27 cellular contexts compared by ENCODE assay signal in genomic region chr10:119391430-119392313, GRCh38.
DNase-seq lines count a peak whose midpoint lies in the region; ATAC-seq, FAIRE-seq and TF ChIP-seq lines count a peak whose summit lies in the region.
"Had no signal": no experiment of that assay in that cellular context is flagged by ENCODE, and none has a peak within 500 bp of the region (broad histone marks: within the 10 kb centered on the region; RNA-seq: fewer than 3 reads in every experiment).

No MANE protein-coding gene starts in this region.

- H4K20me1 ChIP-seq in K562 (replicated peaks; ENCODE audit: control insufficient read depth, insufficient read depth, low read length), result no peaks in the 10 kb centered on the region

- no peaks in the 10 kb centered on the region for H3K9me3 ChIP-seq in left ventricle myocardium inferior (replicated peaks)
- H3K9me3 ChIP-seq in K562 (replicated peaks; ENCODE audit: control insufficient read depth, insufficient read depth, low read depth, low read length), result no peaks in the 10 kb centered on the region
- no peaks in the 10 kb centered on the region for H3K9me3 ChIP-seq in gastroesophageal sphincter
- no peaks in the 10 kb centered on the region for H3K9me3 ChIP-seq in uterus
- H3K9me3 ChIP-seq: adrenal gland, SJSA1, spleen, transverse colon had no signal

- no peak for TF ChIP-seq RAD21 in K562 (CRISPR knock-in tag; conservative IDR thresholded peaks at IDR 0.05 in 1 of 2, IDR thresholded peaks at IDR 0.05 in 1 of 2)

- H3K4me1 ChIP-seq in left ventricle myocardium inferior (peaks cover 64% of the 10 kb centered on the region), K562 (replicated peaks in 1 of 2; ENCODE audit: control insufficient read depth in 2 of 2, insufficient read depth in 2 of 2, low read length in 2 of 2) (peaks cover 0 to 6% of the 10 kb centered on the region in 2 experiments; a peak in 2 of 5 replicates), gastroesophageal sphincter (peaks cover 0 to 42% (median 23%) of the 10 kb centered on the region in 3 donors), uterus (peaks cover 0 to 5% of the 10 kb centered on the region in 2 donors)

- H3K4me3 ChIP-seq in left ventricle myocardium inferior (no peak overlapping the region), K562 (no peak overlapping the region), gastroesophageal sphincter (no peak overlapping the region), uterus (no peak overlapping the region)
- H3K4me3 ChIP-seq: adrenal gland, lung, SJSA1, spleen, transverse colon had no signal

- peaks cover under 1% of the 10 kb centered on the region for H3K36me3 ChIP-seq in left ventricle myocardium inferior
- no peaks in the 10 kb centered on the region for H3K36me3 ChIP-seq in K562 (ENCODE audit: control insufficient read depth, insufficient read depth, low read length)
- H3K36me3 ChIP-seq in gastroesophageal sphincter, result peaks cover 0 to 1% of the 10 kb centered on the region in 2 donors
- H3K36me3 ChIP-seq in uterus, result no peaks in the 10 kb centered on the region
- H3K36me3 ChIP-seq: adrenal gland, SJSA1, transverse colon had no signal

- WGBS in K562 (ENCODE audit: insufficient coverage, low coverage, missing lambda C conversion rate), result 17% methylated on average over 15 of the region's 20 CpGs
- WGBS in gastroesophageal sphincter (ENCODE audit: low coverage in 1 of 2), 2 donors, result 54% methylated on average over 3 of the region's 20 CpGs; no CpG with 5 or more reads in 1 of the 2 donors

- no peaks in the 10 kb centered on the region for H3K9me1 ChIP-seq in K562 (ENCODE audit: control insufficient read depth, insufficient read depth, low read length)

- H3K36me3 Mint-ChIP-seq in activated CD8-positive, alpha-beta T cell treated with anti-CD3 and anti-CD28 coated beads for 36 hours (ENCODE audit: low read depth), result peaks cover 3% of the 10 kb centered on the region

- DNase-seq in left ventricle myocardium inferior, result no peak
- DNase-seq in left ventricle myocardium superior, result no peak
- DNase-seq in K562 (ENCODE audit: extremely low read depth in 1 of 4, low spot score in 3 of 4), result no peak
- no peak for DNase-seq in uterus
- no peak for DNase-seq in activated CD8-positive, alpha-beta T cell treated with anti-CD3 and anti-CD28 coated beads for 36 hours
- DNase-seq: activated CD4-positive, CD25-positive, alpha-beta regulatory T cell; activated effector memory CD4-positive, alpha-beta T cell treated with Interleukin-2 at 50 U/mL for 16 hours; adrenal gland; CD8-positive, alpha-beta T cell; EL; KG1; naive thymus-derived CD8-positive, alpha-beta T cell; NCI-H1092; NCI-H2081 treated with DMSO at 0.1 percent for 48 hours; NCI-H526; spleen; T-helper 2 cell; transverse colon had no signal

- TF ChIP-seq EP300 in K562 (IDR thresholded peaks at IDR 0.05; ENCODE audit: low read length) (no peak), gastroesophageal sphincter (IDR thresholded peaks at IDR 0.05) (no peak)

- H3K4me3 Mint-ChIP-seq in activated CD8-positive, alpha-beta T cell treated with anti-CD3 and anti-CD28 coated beads for 36 hours, result no peak overlapping the region
- H3K4me3 Mint-ChIP-seq: CD8-positive, alpha-beta T cell; central memory CD8-positive, alpha-beta T cell; naive thymus-derived CD8-positive, alpha-beta T cell had no signal

- no peak overlapping the region for H3K27ac Mint-ChIP-seq in activated CD8-positive, alpha-beta T cell treated with anti-CD3 and anti-CD28 coated beads for 36 hours
- H3K27ac Mint-ChIP-seq: CD8-positive, alpha-beta T cell; progenitor cell of endocrine pancreas had no signal

- no TSS peak for BruUV-seq in K562 (replicated peaks; lab: Mats Ljungman, UMichigan)

- TF ChIP-seq CTCF in left ventricle myocardium inferior (IDR thresholded peaks at IDR 0.05; ENCODE audit: borderline replicate concordance), result no peak
- TF ChIP-seq CTCF in K562 (IDR thresholded peaks at IDR 0.05 in 2 of 3, conservative IDR thresholded peaks at IDR 0.05 in 1 of 3; ENCODE audit: insufficient read depth in 2 of 3, low read depth in 1 of 3, low read length in 3 of 3), result no peak
- TF ChIP-seq CTCF in gastroesophageal sphincter (IDR thresholded peaks at IDR 0.05), result no peak
- TF ChIP-seq CTCF in uterus (IDR thresholded peaks at IDR 0.05), result no peak
- TF ChIP-seq CTCF in activated CD8-positive, alpha-beta T cell treated with anti-CD3 and anti-CD28 coated beads for 36 hours (IDR thresholded peaks at IDR 0.05), result no peak

- H3K79me2 ChIP-seq in K562 (ENCODE audit: control insufficient read depth, insufficient read depth, low read length), result no peaks in the 10 kb centered on the region

- intact Hi-C loops in left ventricle myocardium inferior (cut with micrococcal nuclease), result no loop called here
- intact Hi-C loops in left ventricle myocardium superior (cut with micrococcal nuclease), result no loop called here
- intact Hi-C loops in K562 (cut with micrococcal nuclease), result no loop called here
- intact Hi-C loops in uterus (cut with DNase I; ENCODE audit: low total_unique reads), result no loop called here
- intact Hi-C loops in activated CD8-positive, alpha-beta T cell treated with anti-CD3 and anti-CD28 coated beads for 36 hours (cut with micrococcal nuclease), result no loop called here

- H3K27ac ChIP-seq in left ventricle myocardium inferior (replicated peaks) (peak overlapping the region; percentile 56), K562 (ENCODE audit: extremely low read depth, low read depth, low read length) (no peak overlapping the region), gastroesophageal sphincter (peak overlapping the region in 1 of 4 donors; percentile 55), uterus (peak overlapping the region; percentile 5 to 39)
- H3K27ac ChIP-seq: adrenal gland, HL-60, SJSA1 had no signal

- no peak for TF ChIP-seq POLR2A in K562 (conservative IDR thresholded peaks at IDR 0.05)
- no peak for TF ChIP-seq POLR2A in gastroesophageal sphincter (IDR thresholded peaks at IDR 0.05)
- TF ChIP-seq POLR2A in uterus (IDR thresholded peaks at IDR 0.05), result no peak

- H3K4me1 Mint-ChIP-seq in activated CD8-positive, alpha-beta T cell treated with anti-CD3 and anti-CD28 coated beads for 36 hours (ENCODE audit: low read depth), result peaks cover 19% of the 10 kb centered on the region

- FAIRE-seq in K562 (lab: Jason Lieb, UNC), result no peak
- FAIRE-seq: endometrium had no signal

- no peak overlapping the region for H3K9ac ChIP-seq in K562 (ENCODE audit: insufficient read depth in 1 of 2, low read depth in 2 of 2, low read length in 2 of 2)

- ATAC-seq in left ventricle myocardium superior, result no peak
- ATAC-seq in K562, result peak; percentile 39
- ATAC-seq in gastroesophageal sphincter, result peak; percentile 34
- ATAC-seq in HG03159 (IDR thresholded peaks at IDR 0.05; ENCODE audit: unreplicated experiment), result no peak
- no peak for ATAC-seq in activated CD8-positive, alpha-beta T cell treated with anti-CD3 and anti-CD28 coated beads for 36 hours
- ATAC-seq in GM19395 (IDR thresholded peaks at IDR 0.05; ENCODE audit: unreplicated experiment), result no peak
- ATAC-seq: CD8-positive, alpha-beta T cell; naive thymus-derived CD8-positive, alpha-beta T cell had no signal

- no peaks in the 10 kb centered on the region for H3K9me3 Mint-ChIP-seq in activated CD8-positive, alpha-beta T cell treated with anti-CD3 and anti-CD28 coated beads for 36 hours
- H3K9me3 Mint-ChIP-seq: CD8-positive, alpha-beta T cell; central memory CD8-positive, alpha-beta T cell; naive thymus-derived CD8-positive, alpha-beta T cell had no signal

- POLR2A ChIA-PET in K562 (lab: Yijun Ruan, JAX), result interaction anchor here (1.3 kb wide), 2 partner anchors 9 to 23 kb away, joined by 4 read pairs; no protein-coding TSS in a partner anchor
- POLR2A ChIA-PET in activated CD8-positive, alpha-beta T cell treated with anti-CD3 and anti-CD28 coated beads for 36 hours (lab: Charles Lee), result no interaction called here

- no peak overlapping the region for H2AFZ ChIP-seq in K562 (ENCODE audit: low read depth, low read length)

- CTCF ChIA-PET in K562 (lab: Yijun Ruan, JAX; ENCODE audit: low intra/inter-chr PET ratio), result no interaction called here
- CTCF ChIA-PET in activated CD8-positive, alpha-beta T cell treated with anti-CD3 and anti-CD28 coated beads for 36 hours (lab: Charles Lee), result interaction anchor here (1.1 kb wide), 1 partner anchor 185 kb away, joined by 3 read pairs; no protein-coding TSS in a partner anchor

- in situ Hi-C loops in K562 (cut with MboI), result no loop called here

- no peak overlapping the region for H3K4me2 ChIP-seq in K562 (ENCODE audit: insufficient read depth, low read length)

- H3K27me3 ChIP-seq in left ventricle myocardium inferior (ENCODE audit: low read depth) (no peaks in the 10 kb centered on the region), K562 (ENCODE audit: control insufficient read depth in 2 of 2, insufficient read depth in 2 of 2, low read length in 2 of 2) (peaks cover 0 to 6% of the 10 kb centered on the region in 2 experiments; a peak in 2 of 5 replicates), gastroesophageal sphincter (no peaks in the 10 kb centered on the region), uterus (no peaks in the 10 kb centered on the region)
- H3K27me3 ChIP-seq: adrenal gland, SJSA1, spleen, transverse colon had no signal

- no peaks in the 10 kb centered on the region for H3K27me3 Mint-ChIP-seq in activated CD8-positive, alpha-beta T cell treated with anti-CD3 and anti-CD28 coated beads for 36 hours
- H3K27me3 Mint-ChIP-seq: central memory CD8-positive, alpha-beta T cell; naive thymus-derived CD8-positive, alpha-beta T cell; progenitor cell of endocrine pancreas had no signal

TF ChIP-seq in K562, 482 proteins besides CTCF, POLR2A, EP300 and RAD21 (continues in another document):
- TF ChIP-seq TRIM24 (IDR thresholded peaks at IDR 0.05) (peak in 1 of 2 experiments; percentile 22; a peak in 1 of 4 replicates), CEBPG (CRISPR knock-in tag; IDR thresholded peaks at IDR 0.05) (peak; percentile 47; the same call in 1 of the 2 replicates), CEBPG (tag; conservative IDR thresholded peaks at IDR 0.05 in 1 of 2, IDR thresholded peaks at IDR 0.05 in 1 of 2) (0 out of 4 replicates have a peak, but pooled peaks of 1 of the 2 experiments have one; percentile 59), L3MBTL2 (IDR thresholded peaks at IDR 0.05) (0 out of 2 replicates have a peak, but pooled peaks have one; percentile 14), ETV1 (tag; conservative IDR thresholded peaks at IDR 0.05; ENCODE audit: low read depth) (no peak), ATF3 (IDR thresholded peaks at IDR 0.05) (peak; percentile 62), ATF3 (CRISPR knock-in tag; conservative IDR thresholded peaks at IDR 0.05) (no peak), ZNF282 (CRISPR knock-in tag; IDR thresholded peaks at IDR 0.05) (no peak), TEAD2 (tag; IDR thresholded peaks at IDR 0.05) (no peak), CSDE1 (IDR thresholded peaks at IDR 0.05) (no peak)

Comparison
In these comparisons a context has a peak if more than half of its experiments do, and no peak if none do; other contexts are left out.
1. ATAC-seq: peak in K562 (single experiment) and gastroesophageal sphincter (single experiment); none in left ventricle myocardium superior (single experiment), HG03159 (single experiment), activated CD8-positive, alpha-beta T cell treated with anti-CD3 and anti-CD28 coated beads for 36 hours (single experiment) and GM19395 (single experiment).